Comparison of ENCODE assay signal across 12 cellular contexts in genomic region chr7:66055321-66055956, GRCh38. TPM values are rescaled to one million over a fixed set of nuclear protein-coding genes. Genes with fewer than 3 reads are reported as not detected.
DNase-seq lines count a peak whose midpoint lies in the region; ATAC-seq lines count a peak whose summit lies in the region.
"Had no signal": no experiment of that assay in that cellular context is flagged by ENCODE, and none has a peak within 500 bp of the region (broad histone marks: within the 10 kb centered on the region; RNA-seq: fewer than 3 reads in every experiment).

No MANE protein-coding gene starts in this region.

- peaks cover 5% of the 10 kb centered on the region for H3K4me1 Mint-ChIP-seq in activated T-cell treated with anti-CD3 and anti-CD28 coated beads, Interleukin-2, amount 50 U/mL, for 72 hours (ENCODE audit: low read depth)
- H3K4me1 Mint-ChIP-seq in stimulated activated naive B cell treated with anti-CD40 and anti-IgM and Interleukin-4, amounts not matched to agents 10 μg/mL and 1 μg/mL and 100 μg/mL, for 72 hours: peaks cover 0 to 4% of the 10 kb centered on the region in 2 donors
- H3K4me1 Mint-ChIP-seq in activated naive CD4-positive, alpha-beta T cell treated with anti-CD3 and anti-CD28 coated beads, Interleukin-2, amount 10 ng/mL, durations not matched to agents 7 days and 5 days: peaks cover 11% of the 10 kb centered on the region

- H3K27ac Mint-ChIP-seq in activated T-cell treated with anti-CD3 and anti-CD28 coated beads, Interleukin-2, amount 50 U/mL, for 72 hours: no peak overlapping the region
- no peak overlapping the region for H3K27ac Mint-ChIP-seq in stimulated activated naive B cell treated with anti-CD40 and anti-IgM and Interleukin-4, amounts not matched to agents 10 μg/mL and 1 μg/mL and 100 μg/mL, for 72 hours
- H3K27ac Mint-ChIP-seq in activated naive CD4-positive, alpha-beta T cell treated with anti-CD3 and anti-CD28 coated beads, Interleukin-2, amount 10 ng/mL, durations not matched to agents 7 days and 5 days: no peak overlapping the region
- H3K27ac Mint-ChIP-seq: stimulated activated naive CD8-positive, alpha-beta T cell treated with anti-CD3 and anti-CD28 coated beads, Interleukin-15, Interleukin-2, amounts not matched to agents 100 ng/mL and 50 ng/mL, for 24 hours had no signal

- no peaks in the 10 kb centered on the region for H3K9me3 Mint-ChIP-seq in activated T-cell treated with anti-CD3 and anti-CD28 coated beads, Interleukin-2, amount 50 U/mL, for 72 hours
- H3K9me3 Mint-ChIP-seq in stimulated activated naive B cell treated with anti-CD40 and anti-IgM and Interleukin-4, amounts not matched to agents 10 μg/mL and 1 μg/mL and 100 μg/mL, for 72 hours: no peaks in the 10 kb centered on the region
- H3K9me3 Mint-ChIP-seq in activated naive CD4-positive, alpha-beta T cell treated with anti-CD3 and anti-CD28 coated beads, Interleukin-2, amount 10 ng/mL, durations not matched to agents 7 days and 5 days: no peaks in the 10 kb centered on the region
- H3K9me3 Mint-ChIP-seq: stimulated activated naive CD8-positive, alpha-beta T cell treated with anti-CD3 and anti-CD28 coated beads, Interleukin-15, Interleukin-2, amounts not matched to agents 100 ng/mL and 50 ng/mL, for 24 hours had no signal

- no peaks in the 10 kb centered on the region for H3K27me3 ChIP-seq in MG63

- peak; percentile 60 to 80 for ATAC-seq in activated T-cell treated with anti-CD3 and anti-CD28 coated beads, Interleukin-2, amount 50 U/mL, for 72 hours (replicated peaks in 1 of 2)
- ATAC-seq in HG02623 (IDR thresholded peaks at IDR 0.05; ENCODE audit: unreplicated experiment) (peak; percentile 61), HG03565 (IDR thresholded peaks at IDR 0.05; ENCODE audit: unreplicated experiment) (peak; percentile 60)
- peak; percentile 38 to 68 for ATAC-seq in stimulated activated naive B cell treated with anti-CD40 and anti-IgM and Interleukin-4, amounts not matched to agents 10 μg/mL and 1 μg/mL and 100 μg/mL, for 72 hours (replicated peaks)
- ATAC-seq: left lobe of liver had no signal

- H3K4me3 ChIP-seq in MG63: no peak overlapping the region

- CTCF ChIA-PET in activated naive CD4-positive, alpha-beta T cell treated with anti-CD3 and anti-CD28 coated beads, Interleukin-2, amount 10 ng/mL, durations not matched to agents 7 days and 5 days (lab: Charles Lee): no interaction called here

- H3K4me3 Mint-ChIP-seq in activated T-cell treated with anti-CD3 and anti-CD28 coated beads, Interleukin-2, amount 50 U/mL, for 72 hours: peak overlapping the region in 1 of 2 donors; percentile 16
- H3K4me3 Mint-ChIP-seq in stimulated activated naive B cell treated with anti-CD40 and anti-IgM and Interleukin-4, amounts not matched to agents 10 μg/mL and 1 μg/mL and 100 μg/mL, for 72 hours: no peak overlapping the region
- H3K4me3 Mint-ChIP-seq in activated naive CD4-positive, alpha-beta T cell treated with anti-CD3 and anti-CD28 coated beads, Interleukin-2, amount 10 ng/mL, durations not matched to agents 7 days and 5 days: no peak overlapping the region
- H3K4me3 Mint-ChIP-seq: stimulated activated naive CD8-positive, alpha-beta T cell treated with anti-CD3 and anti-CD28 coated beads, Interleukin-15, Interleukin-2, amounts not matched to agents 100 ng/mL and 50 ng/mL, for 24 hours had no signal

- H3K36me3 ChIP-seq in MG63: no peaks in the 10 kb centered on the region

- no peaks in the 10 kb centered on the region for H3K36me3 Mint-ChIP-seq in activated T-cell treated with anti-CD3 and anti-CD28 coated beads, Interleukin-2, amount 50 U/mL, for 72 hours (ENCODE audit: insufficient read depth in 2 of 2)
- no peaks in the 10 kb centered on the region for H3K36me3 Mint-ChIP-seq in stimulated activated naive B cell treated with anti-CD40 and anti-IgM and Interleukin-4, amounts not matched to agents 10 μg/mL and 1 μg/mL and 100 μg/mL, for 72 hours
- H3K36me3 Mint-ChIP-seq in activated naive CD4-positive, alpha-beta T cell treated with anti-CD3 and anti-CD28 coated beads, Interleukin-2, amount 10 ng/mL, durations not matched to agents 7 days and 5 days: no peaks in the 10 kb centered on the region

- DNase-seq in activated T-cell treated with anti-CD3 and anti-CD28 coated beads, Interleukin-2, amount 50 U/mL, for 72 hours: no peak
- DNase-seq in activated T-cell treated with anti-CD3 and anti-CD28 coated beads for 4 hours: no peak
- no peak for DNase-seq in stimulated activated naive B cell treated with anti-CD40 and anti-IgM and Interleukin-4, amounts not matched to agents 10 μg/mL and 1 μg/mL and 100 μg/mL, for 72 hours
- no peak for DNase-seq in NCI-H2107 treated with DMSO at 0.1 percent for 48 hours (lab: John Stamatoyannopoulos, UW; ENCODE audit: unreplicated experiment)
- DNase-seq in MG63: no peak
- DNase-seq in activated naive CD4-positive, alpha-beta T cell treated with anti-CD3 and anti-CD28 coated beads, Interleukin-2, amount 10 ng/mL, durations not matched to agents 7 days and 5 days: no peak
- DNase-seq: effector CD4-positive, alpha-beta T cell; Right ventricle myocardium superior had no signal

- no peaks in the 10 kb centered on the region for H3K27me3 Mint-ChIP-seq in activated T-cell treated with anti-CD3 and anti-CD28 coated beads, Interleukin-2, amount 50 U/mL, for 72 hours (ENCODE audit: low read depth)
- peaks cover 0 to 5% of the 10 kb centered on the region in 2 donors for H3K27me3 Mint-ChIP-seq in stimulated activated naive B cell treated with anti-CD40 and anti-IgM and Interleukin-4, amounts not matched to agents 10 μg/mL and 1 μg/mL and 100 μg/mL, for 72 hours
- peaks cover 4% of the 10 kb centered on the region for H3K27me3 Mint-ChIP-seq in activated naive CD4-positive, alpha-beta T cell treated with anti-CD3 and anti-CD28 coated beads, Interleukin-2, amount 10 ng/mL, durations not matched to agents 7 days and 5 days
- H3K27me3 Mint-ChIP-seq: stimulated activated naive CD8-positive, alpha-beta T cell treated with anti-CD3 and anti-CD28 coated beads, Interleukin-15, Interleukin-2, amounts not matched to agents 100 ng/mL and 50 ng/mL, for 24 hours had no signal

- H3K9me3 ChIP-seq in MG63: no peaks in the 10 kb centered on the region

RNA-seq across cellular contexts. Expression of gene ASL, which starts 20.2 kb away (rescaled TPM):
- 10 to 100 TPM; 13.8 to 16.6 TPM for total RNA-seq in activated T-cell treated with anti-CD3 and anti-CD28 coated beads, Interleukin-2, amount 50 U/mL, for 72 hours
- total RNA-seq in MG63 (2014; rRNA removed; shearing (Covaris generic); ENCODE audit: low replicate concordance): 18.4 and 31.4 TPM in 2 replicates

RNA-seq across cellular contexts. Expression of gene CRCP, which starts 59.2 kb away (rescaled TPM):
- total RNA-seq in activated T-cell treated with anti-CD3 and anti-CD28 coated beads, Interleukin-2, amount 50 U/mL, for 72 hours: 10 to 100 TPM; 36.3 to 48.8 TPM
- total RNA-seq in MG63 (2014; rRNA removed; shearing (Covaris generic); ENCODE audit: low replicate concordance): 35.9 and 66.9 TPM in 2 replicates
